In the genomic region with DNA sequence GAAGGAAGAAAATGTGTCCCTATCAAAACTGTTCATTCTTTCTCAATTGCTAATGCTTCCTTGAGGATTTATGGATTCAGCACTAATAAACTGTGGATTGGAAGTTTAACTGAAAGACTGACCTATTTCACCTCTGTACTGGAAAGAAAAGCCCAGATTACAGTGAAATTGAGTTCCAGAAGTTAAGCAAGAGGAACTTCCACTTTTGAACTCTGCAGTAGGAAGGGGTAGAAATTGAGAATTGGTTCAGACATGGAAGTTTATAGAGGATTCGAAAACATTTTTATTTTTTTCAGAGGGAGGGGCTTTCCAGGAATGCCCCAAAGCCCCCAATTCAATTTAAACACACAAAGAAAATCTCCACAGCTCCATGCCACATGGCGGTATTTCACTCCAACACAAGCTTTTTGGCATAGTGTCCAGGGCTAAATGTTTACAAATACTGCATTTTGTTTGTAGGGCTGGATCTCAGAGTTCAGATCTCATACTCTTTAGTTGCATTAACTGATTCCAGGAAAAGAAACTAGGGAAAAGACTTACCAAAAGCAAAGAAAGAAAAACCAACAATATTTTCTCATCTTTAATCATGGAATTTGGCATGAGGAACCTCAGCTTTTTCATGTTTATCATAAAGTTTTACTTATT, we compare ENCODE assay signal across 25 cellular contexts.
"Had no signal": no experiment of that assay in that cellular context is flagged by ENCODE, and none has a peak within 500 bp of the region (broad histone marks: within the 10 kb centered on the region; RNA-seq: fewer than 3 reads in every experiment).

No MANE protein-coding gene starts in this region.

- H3K27me3 ChIP-seq: body of pancreas had no signal

- H3K9me3 ChIP-seq: adrenal gland, body of pancreas, heart left ventricle had no signal

- ATAC-seq: activated CD4-positive, CD25-positive, alpha-beta regulatory T cell treated with anti-CD3 and anti-CD28 coated beads, Interleukin-2, amount 50 U/mL, for 24 hours; activated CD8-positive, alpha-beta T cell treated with anti-CD3 and anti-CD28 coated beads for 36 hours; activated T-cell treated with anti-CD3 and anti-CD28 coated beads, Interleukin-2, amount 50 U/mL, for 4 hours; activated T-helper 17 cell treated with anti-CD3 and anti-CD28 coated beads, Interleukin-2, amount 50 U/mL, for 72 hours; body of pancreas; esophagus mucosa; heart left ventricle had no signal

- H3K36me3 ChIP-seq: adrenal gland, heart left ventricle, WERI-Rb-1 had no signal

- DNase-seq: activated B cell treated with CpG ODN at 0.5 μM for 24 hours; activated CD4-positive, alpha-beta T cell treated with anti-CD3 and anti-CD28 coated beads for 48 hours; activated CD4-positive, alpha-beta T cell treated with anti-CD3 and anti-CD28 coated beads, Interleukin-2, amount 50 U/mL, for 1 hour; activated CD4-positive, alpha-beta T cell treated with anti-CD3 and anti-CD28 coated beads, Interleukin-2, amount 50 U/mL, for 48 hours; activated CD8-positive, alpha-beta memory T cell treated with anti-CD3 and anti-CD28 coated beads for 24 hours; activated CD8-positive, alpha-beta T cell treated with anti-CD3 and anti-CD28 coated beads for 36 hours; activated effector memory CD4-positive, alpha-beta T cell treated with Interleukin-2 at 50 U/mL for 16 hours; activated gamma-delta T cell treated with Interleukin-2 at 50 U/mL for 16 hours; activated naive CD4-positive, alpha-beta T cell treated with anti-CD3 and anti-CD28 coated beads, Interleukin-2, amount 50 U/mL, for 16 hours; activated naive CD4-positive, alpha-beta T cell treated with Interleukin-2 at 50 U/mL for 16 hours; activated T-cell treated with anti-CD3 and anti-CD28 coated beads, Interleukin-2, amount 50 U/mL, for 4 hours; adrenal gland; amygdala; aorta; body of pancreas; caudate nucleus; effector CD8-positive, alpha-beta T cell; foreskin fibroblast; glutamatergic neuron; heart left ventricle; T1000; WERI-Rb-1 had no signal

- H3K4me1 ChIP-seq: adrenal gland, body of pancreas had no signal

- H3K27ac ChIP-seq: adrenal gland, body of pancreas, heart left ventricle, WERI-Rb-1 had no signal

- H3K4me3 ChIP-seq: adrenal gland, body of pancreas, heart left ventricle had no signal
